In genomic region chr4:184346273-184346672, GRCh38 we compare ENCODE assay signal across 8 cellular contexts.
DNase-seq lines count a peak whose midpoint lies in the region; ATAC-seq and TF ChIP-seq lines count a peak whose summit lies in the region.
"Not testable (repeated sequence)": the region's sequence is repeated elsewhere in the genome, so short reads cannot be mapped to it uniquely, and the experiment has no call there.

No MANE protein-coding gene starts in this region.

- not testable (repeated sequence) for DNase-seq in CD14-positive monocyte (ENCODE audit: low spot score); Peyer's patch; right atrium auricular region (ENCODE audit: low spot score); memory B cell (ENCODE audit: low spot score in 2 of 2); stimulated activated naive B cell treated with anti-CD40 and anti-IgM and Interleukin-4, amounts not matched to agents 10 μg/mL and 1 μg/mL and 100 μg/mL, for 72 hours; upper lobe of right lung

- H3K4me3 ChIP-seq in Peyer's patch (peak overlapping the region in 1 of 4 donors; percentile 30), neutrophil (ENCODE audit: low read depth in 1 of 2, low read length in 1 of 2) (peak overlapping the region; percentile 45 to 59)
- not testable (repeated sequence) for H3K4me3 ChIP-seq in right atrium auricular region, upper lobe of right lung

- H3K27me3 ChIP-seq in Peyer's patch, right atrium auricular region, neutrophil, upper lobe of right lung: not testable (repeated sequence)

- TF ChIP-seq CTCF in CD14-positive monocyte (IDR thresholded peaks at IDR 0.05); Peyer's patch (IDR thresholded peaks at IDR 0.05); right atrium auricular region (IDR thresholded peaks at IDR 0.05); neutrophil (IDR thresholded peaks at IDR 0.05); upper lobe of right lung (IDR thresholded peaks at IDR 0.05): not testable (repeated sequence)

- ATAC-seq in memory B cell (ENCODE audit: low read depth); stimulated activated naive B cell treated with anti-CD40 and anti-IgM and Interleukin-4, amounts not matched to agents 10 μg/mL and 1 μg/mL and 100 μg/mL, for 72 hours (replicated peaks); upper lobe of right lung: not testable (repeated sequence)

- not testable (repeated sequence) for H3K27me3 Mint-ChIP-seq in CD14-positive monocyte (ENCODE audit: low read depth in 3 of 3); dendritic cell treated with granulocyte-macrophage colony-stimulating factor and Interleukin-4, amounts not matched to agents 40 ng/mL and 50 ng/mL, for 4 days; memory B cell; stimulated activated naive B cell treated with anti-CD40 and anti-IgM and Interleukin-4, amounts not matched to agents 10 μg/mL and 1 μg/mL and 100 μg/mL, for 72 hours

- intact Hi-C loops in CD14-positive monocyte (cut with micrococcal nuclease): loop anchor here (2.0 to 10.0 kb wide), 5 partner anchors 15 to 81 kb away; no protein-coding TSS in a partner anchor
- intact Hi-C loops in dendritic cell treated with granulocyte-macrophage colony-stimulating factor and Interleukin-4, amounts not matched to agents 40 ng/mL and 50 ng/mL, for 4 days (cut with micrococcal nuclease): loop anchor here (2.0 kb wide), 1 partner anchor 129 kb away; the partner anchor contains the start of gene IRF2
- intact Hi-C loops in upper lobe of right lung (cut with DNase I): not testable (repeated sequence)

- not testable (repeated sequence) for H3K36me3 Mint-ChIP-seq in CD14-positive monocyte; dendritic cell treated with granulocyte-macrophage colony-stimulating factor and Interleukin-4, amounts not matched to agents 40 ng/mL and 50 ng/mL, for 4 days (ENCODE audit: low read depth); memory B cell; stimulated activated naive B cell treated with anti-CD40 and anti-IgM and Interleukin-4, amounts not matched to agents 10 μg/mL and 1 μg/mL and 100 μg/mL, for 72 hours

- H3K9me3 ChIP-seq in Peyer's patch, right atrium auricular region, neutrophil, upper lobe of right lung: not testable (repeated sequence)

- H3K36me3 ChIP-seq in Peyer's patch, right atrium auricular region, neutrophil, upper lobe of right lung: not testable (repeated sequence)

- H3K4me1 ChIP-seq in Peyer's patch (peaks cover 5 to 65% (median 14%) of the 10 kb centered on the region in 4 donors), right atrium auricular region (peaks cover 0 to 61% of the 10 kb centered on the region in 2 donors), neutrophil (ENCODE audit: control insufficient read depth in 1 of 2, insufficient read depth in 1 of 2, low read depth in 1 of 2, low read length in 1 of 2) (peaks cover 99 to 100% of the 10 kb centered on the region in 2 experiments), upper lobe of right lung (peaks cover 50% of the 10 kb centered on the region)

- H3K27ac ChIP-seq in Peyer's patch: peak overlapping the region in 3 of 4 donors; percentile 82 to 99 (median 94)
- H3K27ac ChIP-seq in right atrium auricular region: peak overlapping the region; percentile 83 to 88
- peak overlapping the region; percentile 98 for H3K27ac ChIP-seq in neutrophil
- peak overlapping the region; percentile 74 for H3K27ac ChIP-seq in upper lobe of right lung

- peak overlapping the region; percentile 92 to 99 (median 98) for H3K27ac Mint-ChIP-seq in CD14-positive monocyte
- peak overlapping the region; percentile 94 for H3K27ac Mint-ChIP-seq in dendritic cell treated with granulocyte-macrophage colony-stimulating factor and Interleukin-4, amounts not matched to agents 40 ng/mL and 50 ng/mL, for 4 days
- not testable (repeated sequence) for H3K27ac Mint-ChIP-seq in memory B cell
- H3K27ac Mint-ChIP-seq in stimulated activated naive B cell treated with anti-CD40 and anti-IgM and Interleukin-4, amounts not matched to agents 10 μg/mL and 1 μg/mL and 100 μg/mL, for 72 hours: peak overlapping the region; percentile 97

- H3K4me1 Mint-ChIP-seq in CD14-positive monocyte (peaks cover 86% of the 10 kb centered on the region), memory B cell (peaks cover 71% of the 10 kb centered on the region)
- peaks cover 81% of the 10 kb centered on the region for H3K4me1 Mint-ChIP-seq in dendritic cell treated with granulocyte-macrophage colony-stimulating factor and Interleukin-4, amounts not matched to agents 40 ng/mL and 50 ng/mL, for 4 days (ENCODE audit: low read depth)
- H3K4me1 Mint-ChIP-seq in stimulated activated naive B cell treated with anti-CD40 and anti-IgM and Interleukin-4, amounts not matched to agents 10 μg/mL and 1 μg/mL and 100 μg/mL, for 72 hours: peaks cover 73 to 92% of the 10 kb centered on the region in 2 donors

- H3K4me3 Mint-ChIP-seq in CD14-positive monocyte (peak overlapping the region; percentile 39 to 73), memory B cell (peak overlapping the region; percentile 89)
- not testable (repeated sequence) for H3K4me3 Mint-ChIP-seq in dendritic cell treated with granulocyte-macrophage colony-stimulating factor and Interleukin-4, amounts not matched to agents 40 ng/mL and 50 ng/mL, for 4 days
- peak overlapping the region in 1 of 2 donors; percentile 46 for H3K4me3 Mint-ChIP-seq in stimulated activated naive B cell treated with anti-CD40 and anti-IgM and Interleukin-4, amounts not matched to agents 10 μg/mL and 1 μg/mL and 100 μg/mL, for 72 hours

- not testable (repeated sequence) for H3K9me3 Mint-ChIP-seq in CD14-positive monocyte; dendritic cell treated with granulocyte-macrophage colony-stimulating factor and Interleukin-4, amounts not matched to agents 40 ng/mL and 50 ng/mL, for 4 days; memory B cell; stimulated activated naive B cell treated with anti-CD40 and anti-IgM and Interleukin-4, amounts not matched to agents 10 μg/mL and 1 μg/mL and 100 μg/mL, for 72 hours

- not testable (repeated sequence) for TF ChIP-seq POLR2A in Peyer's patch (IDR thresholded peaks at IDR 0.05)
